In the genomic region with DNA sequence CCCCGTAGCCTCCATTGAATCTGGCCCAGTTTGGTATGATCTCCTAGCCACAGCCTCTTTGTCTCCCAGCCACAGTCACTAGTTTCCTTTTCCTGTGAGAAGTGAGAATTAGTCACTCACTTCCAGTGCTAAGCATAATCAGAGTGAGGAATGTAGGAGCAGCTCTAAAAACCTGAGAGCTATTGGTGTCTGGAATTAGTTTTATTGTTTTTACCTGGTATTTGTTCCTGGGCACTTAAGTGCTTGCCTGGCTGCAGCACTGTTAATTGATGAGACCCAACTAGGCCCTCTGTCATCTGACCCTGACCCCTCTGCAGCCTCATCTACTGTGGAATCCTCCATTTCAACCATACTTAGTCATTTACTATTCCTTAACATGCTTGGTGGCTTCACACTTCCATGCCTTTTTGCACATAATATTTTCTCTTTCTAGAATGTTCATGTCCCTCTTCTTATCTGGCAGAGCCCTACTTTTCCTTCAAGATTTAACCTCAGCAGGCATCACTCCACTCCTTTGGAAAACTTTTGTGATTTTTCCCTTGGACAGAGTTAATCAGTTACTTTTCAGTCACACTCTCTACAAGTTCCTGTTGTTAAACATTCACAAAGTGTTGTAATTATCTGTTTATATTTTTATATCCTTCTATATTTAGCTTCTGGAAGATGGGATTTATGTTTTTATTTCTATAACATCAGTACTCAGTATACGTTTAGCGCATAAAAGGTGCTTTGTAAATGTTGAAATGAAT, we compare ENCODE assay signal across 1 cellular context.
TF ChIP-seq lines count a peak whose summit lies in the region.

No MANE protein-coding gene starts in this region.

TF ChIP-seq in SK-N-SH, 30 proteins besides CTCF, POLR2A, EP300 and RAD21 (continued from another document):
- TF ChIP-seq, protein P1, sequence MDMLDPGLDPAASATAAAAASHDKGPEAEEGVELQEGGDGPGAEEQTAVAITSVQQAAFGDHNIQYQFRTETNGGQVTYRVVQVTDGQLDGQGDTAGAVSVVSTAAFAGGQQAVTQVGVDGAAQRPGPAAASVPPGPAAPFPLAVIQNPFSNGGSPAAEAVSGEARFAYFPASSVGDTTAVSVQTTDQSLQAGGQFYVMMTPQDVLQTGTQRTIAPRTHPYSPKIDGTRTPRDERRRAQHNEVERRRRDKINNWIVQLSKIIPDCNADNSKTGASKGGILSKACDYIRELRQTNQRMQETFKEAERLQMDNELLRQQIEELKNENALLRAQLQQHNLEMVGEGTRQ (IDR thresholded peaks at IDR 0.05; ENCODE audit: borderline replicate concordance, low read depth, low read length): no peak
- TF ChIP-seq FOXM1 (IDR thresholded peaks at IDR 0.05; ENCODE audit: low read depth): no peak
- no peak for TF ChIP-seq ELF1 (IDR thresholded peaks at IDR 0.05)
- no peak for TF ChIP-seq YY1 (IDR thresholded peaks at IDR 0.05; ENCODE audit: low read depth)
- no peak for TF ChIP-seq SIN3A (IDR thresholded peaks at IDR 0.05; ENCODE audit: borderline replicate concordance, low read depth, low read length)
- TF ChIP-seq RXRA (IDR thresholded peaks at IDR 0.05; ENCODE audit: borderline replicate concordance, low read depth): no peak
